Comparison of ENCODE assay signal across 1 cellular context in the genomic region with DNA sequence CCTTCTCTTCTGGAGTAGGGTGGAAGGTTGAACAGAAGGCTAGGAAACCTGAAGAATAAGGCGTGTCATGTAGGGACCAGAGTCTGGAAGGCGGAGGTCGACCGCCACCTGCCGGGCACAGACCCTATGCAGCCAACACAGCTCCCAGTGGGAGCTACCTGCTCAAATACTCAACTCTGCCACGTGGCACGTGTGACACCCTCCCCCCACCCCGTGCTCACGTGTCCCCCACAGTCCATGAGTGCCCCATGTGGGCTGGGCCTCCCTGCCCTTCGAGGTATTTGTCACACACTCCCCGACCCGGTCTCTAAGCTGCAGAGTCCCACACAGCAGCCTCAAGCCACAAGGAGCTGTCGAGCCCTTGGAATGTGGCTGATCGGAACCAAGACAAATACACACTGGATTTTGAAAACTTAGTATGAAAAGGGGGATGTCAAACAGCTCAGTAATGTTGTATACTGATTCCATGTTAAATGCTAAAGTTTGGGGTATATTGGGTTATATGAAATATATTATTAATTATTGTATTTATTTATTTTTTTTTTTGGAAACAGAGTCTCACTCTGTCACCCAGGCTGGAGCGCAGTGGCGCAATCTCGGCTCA.
A peak's percentile ranks its signal among the peaks of the same experiment; 100 is the strongest.
TF ChIP-seq lines count a peak whose summit lies in the region.

No MANE protein-coding gene starts in this region.

TF ChIP-seq in HepG2, 621 proteins besides CTCF, POLR2A, EP300 and RAD21 (continued from another document and continues in another):
- TF ChIP-seq, protein P1, sequence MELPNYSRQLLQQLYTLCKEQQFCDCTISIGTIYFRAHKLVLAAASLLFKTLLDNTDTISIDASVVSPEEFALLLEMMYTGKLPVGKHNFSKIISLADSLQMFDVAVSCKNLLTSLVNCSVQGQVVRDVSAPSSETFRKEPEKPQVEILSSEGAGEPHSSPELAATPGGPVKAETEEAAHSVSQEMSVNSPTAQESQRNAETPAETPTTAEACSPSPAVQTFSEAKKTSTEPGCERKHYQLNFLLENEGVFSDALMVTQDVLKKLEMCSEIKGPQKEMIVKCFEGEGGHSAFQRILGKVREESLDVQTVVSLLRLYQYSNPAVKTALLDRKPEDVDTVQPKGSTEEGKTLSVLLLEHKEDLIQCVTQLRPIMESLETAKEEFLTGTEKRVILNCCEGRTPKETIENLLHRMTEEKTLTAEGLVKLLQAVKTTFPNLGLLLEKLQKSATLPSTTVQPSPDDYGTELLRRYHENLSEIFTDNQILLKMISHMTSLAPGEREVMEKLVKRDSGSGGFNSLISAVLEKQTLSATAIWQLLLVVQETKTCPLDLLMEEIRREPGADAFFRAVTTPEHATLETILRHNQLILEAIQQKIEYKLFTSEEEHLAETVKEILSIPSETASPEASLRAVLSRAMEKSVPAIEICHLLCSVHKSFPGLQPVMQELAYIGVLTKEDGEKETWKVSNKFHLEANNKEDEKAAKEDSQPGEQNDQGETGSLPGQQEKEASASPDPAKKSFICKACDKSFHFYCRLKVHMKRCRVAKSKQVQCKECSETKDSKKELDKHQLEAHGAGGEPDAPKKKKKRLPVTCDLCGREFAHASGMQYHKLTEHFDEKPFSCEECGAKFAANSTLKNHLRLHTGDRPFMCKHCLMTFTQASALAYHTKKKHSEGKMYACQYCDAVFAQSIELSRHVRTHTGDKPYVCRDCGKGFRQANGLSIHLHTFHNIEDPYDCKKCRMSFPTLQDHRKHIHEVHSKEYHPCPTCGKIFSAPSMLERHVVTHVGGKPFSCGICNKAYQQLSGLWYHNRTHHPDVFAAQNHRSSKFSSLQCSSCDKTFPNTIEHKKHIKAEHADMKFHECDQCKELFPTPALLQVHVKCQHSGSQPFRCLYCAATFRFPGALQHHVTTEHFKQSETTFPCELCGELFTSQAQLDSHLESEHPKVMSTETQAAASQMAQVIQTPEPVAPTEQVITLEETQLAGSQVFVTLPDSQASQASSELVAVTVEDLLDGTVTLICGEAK (IDR thresholded peaks at IDR 0.05): no peak
- TF ChIP-seq, protein P1 (CRISPR knock-in tag; IDR thresholded peaks at IDR 0.05): no peak
- TF ChIP-seq ZNF674 (CRISPR knock-in tag; IDR thresholded peaks at IDR 0.05; ENCODE audit: low read depth) (no peak), KAT8 (CRISPR knock-in tag; IDR thresholded peaks at IDR 0.05) (peak; percentile 70; the same call in 1 of the 2 replicates), SRSF4 (IDR thresholded peaks at IDR 0.05; ENCODE audit: low read depth, low read length, poor library complexity, severe bottlenecking) (no peak), ZNF224 (CRISPR knock-in tag; IDR thresholded peaks at IDR 0.05) (no peak), CHCHD3 (CRISPR knock-in tag; IDR thresholded peaks at IDR 0.05) (no peak), ZKSCAN1 (IDR thresholded peaks at IDR 0.05; ENCODE audit: low read length) (no peak; the same call in 1 of the 2 replicates), ZNF496 (CRISPR knock-in tag; IDR thresholded peaks at IDR 0.05; ENCODE audit: insufficient replicate concordance) (no peak), ZNF790 (CRISPR knock-in tag; IDR thresholded peaks at IDR 0.05; ENCODE audit: borderline replicate concordance) (no peak), ZSCAN9 (CRISPR knock-in tag; IDR thresholded peaks at IDR 0.05; ENCODE audit: borderline replicate concordance) (peak; percentile 71; the same call in 1 of the 2 replicates), IRX3 (CRISPR knock-in tag; IDR thresholded peaks at IDR 0.05; ENCODE audit: borderline replicate concordance, low read depth) (peak; percentile 42; the same call in 1 of the 2 replicates), ZSCAN25 (CRISPR knock-in tag; IDR thresholded peaks at IDR 0.05) (peak; percentile 20; the same call in 1 of the 2 replicates), ZNF724P (CRISPR knock-in tag; IDR thresholded peaks at IDR 0.05; ENCODE audit: borderline replicate concordance) (no peak), ZFP36L1 (CRISPR knock-in tag; IDR thresholded peaks at IDR 0.05) (no peak), AKAP8 (CRISPR knock-in tag; IDR thresholded peaks at IDR 0.05) (no peak), ZFP62 (CRISPR knock-in tag; IDR thresholded peaks at IDR 0.05) (no peak), ZNF451 (CRISPR knock-in tag; IDR thresholded peaks at IDR 0.05) (0 out of 2 replicates have a peak, but pooled peaks have one; percentile 39), ZNF354B (CRISPR knock-in tag; IDR thresholded peaks at IDR 0.05) (0 out of 2 replicates have a peak, but pooled peaks have one; percentile 58), MTF2 (CRISPR knock-in tag; IDR thresholded peaks at IDR 0.05; ENCODE audit: borderline replicate concordance) (no peak), ISL2 (CRISPR knock-in tag; IDR thresholded peaks at IDR 0.05) (no peak), ZNF382 (CRISPR knock-in tag; IDR thresholded peaks at IDR 0.05; ENCODE audit: borderline replicate concordance) (no peak), ZNF138 (CRISPR knock-in tag; IDR thresholded peaks at IDR 0.05; ENCODE audit: low read depth) (no peak), NBN (conservative IDR thresholded peaks at IDR 0.05) (no peak), FOXA3 (CRISPR knock-in tag; IDR thresholded peaks at IDR 0.05) (0 out of 2 replicates have a peak, but pooled peaks have one; percentile 52), GPN1 (CRISPR knock-in tag; IDR thresholded peaks at IDR 0.05; ENCODE audit: borderline replicate concordance) (no peak)
- TF ChIP-seq, protein P2, sequence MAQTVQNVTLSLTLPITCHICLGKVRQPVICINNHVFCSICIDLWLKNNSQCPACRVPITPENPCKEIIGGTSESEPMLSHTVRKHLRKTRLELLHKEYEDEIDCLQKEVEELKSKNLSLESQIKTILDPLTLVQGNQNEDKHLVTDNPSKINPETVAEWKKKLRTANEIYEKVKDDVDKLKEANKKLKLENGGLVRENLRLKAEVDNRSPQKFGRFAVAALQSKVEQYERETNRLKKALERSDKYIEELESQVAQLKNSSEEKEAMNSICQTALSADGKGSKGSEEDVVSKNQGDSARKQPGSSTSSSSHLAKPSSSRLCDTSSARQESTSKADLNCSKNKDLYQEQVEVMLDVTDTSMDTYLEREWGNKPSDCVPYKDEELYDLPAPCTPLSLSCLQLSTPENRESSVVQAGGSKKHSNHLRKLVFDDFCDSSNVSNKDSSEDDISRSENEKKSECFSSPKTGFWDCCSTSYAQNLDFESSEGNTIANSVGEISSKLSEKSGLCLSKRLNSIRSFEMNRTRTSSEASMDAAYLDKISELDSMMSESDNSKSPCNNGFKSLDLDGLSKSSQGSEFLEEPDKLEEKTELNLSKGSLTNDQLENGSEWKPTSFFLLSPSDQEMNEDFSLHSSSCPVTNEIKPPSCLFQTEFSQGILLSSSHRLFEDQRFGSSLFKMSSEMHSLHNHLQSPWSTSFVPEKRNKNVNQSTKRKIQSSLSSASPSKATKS (CRISPR knock-in tag; IDR thresholded peaks at IDR 0.05): no peak
- TF ChIP-seq, protein P3, sequence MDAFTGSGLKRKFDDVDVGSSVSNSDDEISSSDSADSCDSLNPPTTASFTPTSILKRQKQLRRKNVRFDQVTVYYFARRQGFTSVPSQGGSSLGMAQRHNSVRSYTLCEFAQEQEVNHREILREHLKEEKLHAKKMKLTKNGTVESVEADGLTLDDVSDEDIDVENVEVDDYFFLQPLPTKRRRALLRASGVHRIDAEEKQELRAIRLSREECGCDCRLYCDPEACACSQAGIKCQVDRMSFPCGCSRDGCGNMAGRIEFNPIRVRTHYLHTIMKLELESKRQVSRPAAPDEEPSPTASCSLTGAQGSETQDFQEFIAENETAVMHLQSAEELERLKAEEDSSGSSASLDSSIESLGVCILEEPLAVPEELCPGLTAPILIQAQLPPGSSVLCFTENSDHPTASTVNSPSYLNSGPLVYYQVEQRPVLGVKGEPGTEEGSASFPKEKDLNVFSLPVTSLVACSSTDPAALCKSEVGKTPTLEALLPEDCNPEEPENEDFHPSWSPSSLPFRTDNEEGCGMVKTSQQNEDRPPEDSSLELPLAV (CRISPR knock-in tag; conservative IDR thresholded peaks at IDR 0.05; ENCODE audit: low read depth): no peak
- TF ChIP-seq, protein P4, sequence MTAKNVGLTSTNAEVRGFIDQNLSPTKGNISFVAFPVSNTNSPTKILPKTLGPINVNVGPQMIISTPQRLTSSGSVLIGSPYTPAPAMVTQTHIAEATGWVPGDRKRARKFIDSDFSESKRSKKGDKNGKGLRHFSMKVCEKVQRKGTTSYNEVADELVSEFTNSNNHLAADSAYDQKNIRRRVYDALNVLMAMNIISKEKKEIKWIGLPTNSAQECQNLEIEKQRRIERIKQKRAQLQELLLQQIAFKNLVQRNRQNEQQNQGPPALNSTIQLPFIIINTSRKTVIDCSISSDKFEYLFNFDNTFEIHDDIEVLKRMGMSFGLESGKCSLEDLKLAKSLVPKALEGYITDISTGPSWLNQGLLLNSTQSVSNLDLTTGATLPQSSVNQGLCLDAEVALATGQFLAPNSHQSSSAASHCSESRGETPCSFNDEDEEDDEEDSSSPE (CRISPR knock-in tag; IDR thresholded peaks at IDR 0.05): peak; percentile 77
- TF ChIP-seq, protein P5, sequence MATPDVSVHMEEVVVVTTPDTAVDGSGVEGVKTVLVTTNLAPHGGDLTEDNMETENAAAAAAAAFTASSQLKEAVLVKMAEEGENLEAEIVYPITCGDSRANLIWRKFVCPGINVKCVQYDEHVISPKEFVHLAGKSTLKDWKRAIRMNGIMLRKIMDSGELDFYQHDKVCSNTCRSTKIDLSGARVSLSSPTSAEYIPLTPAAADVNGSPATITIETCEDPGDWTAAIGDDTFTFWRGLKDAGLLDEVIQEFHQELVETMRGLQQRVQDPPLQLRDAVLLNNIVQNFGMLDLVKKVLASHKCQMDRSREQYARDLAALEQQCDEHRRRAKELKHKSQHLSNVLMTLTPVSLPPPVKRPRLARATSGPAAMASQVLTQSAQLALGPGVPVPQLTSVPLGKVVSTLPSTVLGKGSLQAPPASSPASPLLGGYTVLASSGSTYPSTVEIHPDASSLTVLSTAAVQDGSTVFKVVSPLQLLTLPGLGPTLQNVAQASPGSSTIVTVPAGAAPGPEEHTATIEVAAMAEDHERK (CRISPR knock-in tag; IDR thresholded peaks at IDR 0.05; ENCODE audit: low read depth): no peak
- TF ChIP-seq, protein P6, sequence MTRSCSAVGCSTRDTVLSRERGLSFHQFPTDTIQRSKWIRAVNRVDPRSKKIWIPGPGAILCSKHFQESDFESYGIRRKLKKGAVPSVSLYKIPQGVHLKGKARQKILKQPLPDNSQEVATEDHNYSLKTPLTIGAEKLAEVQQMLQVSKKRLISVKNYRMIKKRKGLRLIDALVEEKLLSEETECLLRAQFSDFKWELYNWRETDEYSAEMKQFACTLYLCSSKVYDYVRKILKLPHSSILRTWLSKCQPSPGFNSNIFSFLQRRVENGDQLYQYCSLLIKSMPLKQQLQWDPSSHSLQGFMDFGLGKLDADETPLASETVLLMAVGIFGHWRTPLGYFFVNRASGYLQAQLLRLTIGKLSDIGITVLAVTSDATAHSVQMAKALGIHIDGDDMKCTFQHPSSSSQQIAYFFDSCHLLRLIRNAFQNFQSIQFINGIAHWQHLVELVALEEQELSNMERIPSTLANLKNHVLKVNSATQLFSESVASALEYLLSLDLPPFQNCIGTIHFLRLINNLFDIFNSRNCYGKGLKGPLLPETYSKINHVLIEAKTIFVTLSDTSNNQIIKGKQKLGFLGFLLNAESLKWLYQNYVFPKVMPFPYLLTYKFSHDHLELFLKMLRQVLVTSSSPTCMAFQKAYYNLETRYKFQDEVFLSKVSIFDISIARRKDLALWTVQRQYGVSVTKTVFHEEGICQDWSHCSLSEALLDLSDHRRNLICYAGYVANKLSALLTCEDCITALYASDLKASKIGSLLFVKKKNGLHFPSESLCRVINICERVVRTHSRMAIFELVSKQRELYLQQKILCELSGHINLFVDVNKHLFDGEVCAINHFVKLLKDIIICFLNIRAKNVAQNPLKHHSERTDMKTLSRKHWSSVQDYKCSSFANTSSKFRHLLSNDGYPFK (CRISPR knock-in tag; IDR thresholded peaks at IDR 0.05; ENCODE audit: borderline replicate concordance): peak; percentile 45; the same call in 1 of the 2 replicates
- TF ChIP-seq, protein P7, sequence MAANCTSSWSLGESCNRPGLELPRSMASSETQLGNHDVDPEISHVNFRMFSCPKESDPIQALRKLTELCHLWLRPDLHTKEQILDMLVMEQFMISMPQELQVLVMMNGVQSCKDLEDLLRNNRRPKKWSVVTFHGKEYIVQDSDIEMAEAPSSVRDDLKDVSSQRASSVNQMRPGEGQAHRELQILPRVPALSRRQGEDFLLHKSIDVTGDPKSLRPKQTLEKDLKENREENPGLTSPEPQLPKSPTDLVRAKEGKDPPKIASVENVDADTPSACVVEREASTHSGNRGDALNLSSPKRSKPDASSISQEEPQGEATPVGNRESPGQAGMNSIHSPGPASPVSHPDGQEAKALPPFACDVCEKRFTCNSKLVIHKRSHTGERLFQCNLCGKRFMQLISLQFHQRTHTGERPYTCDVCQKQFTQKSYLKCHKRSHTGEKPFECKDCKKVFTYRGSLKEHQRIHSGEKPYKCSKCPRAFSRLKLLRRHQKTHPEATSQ (CRISPR knock-in tag; IDR thresholded peaks at IDR 0.05; ENCODE audit: borderline replicate concordance): peak; percentile 91
- TF ChIP-seq, protein P8, sequence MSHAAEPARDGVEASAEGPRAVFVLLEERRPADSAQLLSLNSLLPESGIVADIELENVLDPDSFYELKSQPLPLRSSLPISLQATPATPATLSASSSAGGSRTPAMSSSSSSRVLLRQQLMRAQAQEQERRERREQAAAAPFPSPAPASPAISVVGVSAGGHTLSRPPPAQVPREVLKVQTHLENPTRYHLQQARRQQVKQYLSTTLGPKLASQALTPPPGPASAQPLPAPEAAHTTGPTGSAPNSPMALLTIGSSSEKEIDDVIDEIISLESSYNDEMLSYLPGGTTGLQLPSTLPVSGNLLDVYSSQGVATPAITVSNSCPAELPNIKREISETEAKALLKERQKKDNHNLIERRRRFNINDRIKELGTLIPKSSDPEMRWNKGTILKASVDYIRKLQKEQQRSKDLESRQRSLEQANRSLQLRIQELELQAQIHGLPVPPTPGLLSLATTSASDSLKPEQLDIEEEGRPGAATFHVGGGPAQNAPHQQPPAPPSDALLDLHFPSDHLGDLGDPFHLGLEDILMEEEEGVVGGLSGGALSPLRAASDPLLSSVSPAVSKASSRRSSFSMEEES (CRISPR knock-in tag; IDR thresholded peaks at IDR 0.05): peak; percentile 80
